8 cellular contexts compared by ENCODE assay signal in genomic region chr3:172490198-172490669, GRCh38. TPM values are rescaled to one million over a fixed set of nuclear protein-coding genes. Genes with fewer than 3 reads are reported as not detected.
DNase-seq lines count a peak whose midpoint lies in the region; ATAC-seq and TF ChIP-seq lines count a peak whose summit lies in the region.
"Not testable (repeated sequence)": the region's sequence is repeated elsewhere in the genome, so short reads cannot be mapped to it uniquely, and the experiment has no call there.

No MANE protein-coding gene starts in this region.

- H3K27ac Mint-ChIP-seq in activated CD8-positive, alpha-beta memory T cell treated with anti-CD3 and anti-CD28 coated beads, Interleukin-2, amount 10 ng/mL, durations not matched to agents 7 days and 5 days, result peak overlapping the region; percentile 84

- BruUV-seq in OCI-LY7 (replicated peaks; lab: Mats Ljungman, UMichigan), result not testable (repeated sequence)

- DNase-seq in KBM-7 (peak; percentile 76), OCI-LY7 (ENCODE audit: low spot score) (peak; percentile 70), right lobe of liver (peak; percentile 74 to 81 (median 77))
- peak; percentile 87 for DNase-seq in activated CD8-positive, alpha-beta memory T cell treated with anti-CD3 and anti-CD28 coated beads, Interleukin-2, amount 10 ng/mL, durations not matched to agents 7 days and 5 days
- peak; percentile 56 for DNase-seq in effector CD8-positive, alpha-beta T cell (lab: John Stamatoyannopoulos, UW)
- DNase-seq in stimulated activated CD4-positive, alpha-beta T cell treated with anti-CD3 and anti-CD28 coated beads, TNF-alpha, amount 100 ng/mL, for 1 hour (ENCODE audit: low read depth in 3 of 3, low spot score in 1 of 3), result peak; percentile 53 to 73 (median 62)

- POLR2A ChIA-PET in OCI-LY7 (lab: Charles Lee), result not testable (repeated sequence)

- not testable (repeated sequence) for H3K9me3 Mint-ChIP-seq in activated CD8-positive, alpha-beta memory T cell treated with anti-CD3 and anti-CD28 coated beads, Interleukin-2, amount 10 ng/mL, durations not matched to agents 7 days and 5 days (ENCODE audit: low read depth)

- H3K36me3 Mint-ChIP-seq in activated CD8-positive, alpha-beta memory T cell treated with anti-CD3 and anti-CD28 coated beads, Interleukin-2, amount 10 ng/mL, durations not matched to agents 7 days and 5 days, result peaks cover 17% of the 10 kb centered on the region

- H3K4me1 ChIP-seq in BLaER1 treated with 17β-estradiol and CSF1 and Interleukin-3, amounts not matched to agents 10 nM and 100 nM, result peaks cover 0 to 14% (median 0%) of the 10 kb centered on the region in 10 experiments; a peak in 7 of 20 replicates
- not testable (repeated sequence) for H3K4me1 ChIP-seq in OCI-LY7 (ENCODE audit: insufficient read depth, low read length, poor library complexity, severe bottlenecking); right lobe of liver

- H3K9me2 ChIP-seq in OCI-LY7 (ENCODE audit: insufficient read depth, low read length), result not testable (repeated sequence)

- not testable (repeated sequence) for H3K79me2 ChIP-seq in OCI-LY7 (ENCODE audit: insufficient read depth, low read depth, low read length)

- peaks cover 20% of the 10 kb centered on the region for H3K4me1 Mint-ChIP-seq in activated CD8-positive, alpha-beta memory T cell treated with anti-CD3 and anti-CD28 coated beads, Interleukin-2, amount 10 ng/mL, durations not matched to agents 7 days and 5 days

- CTCF ChIA-PET in OCI-LY7 (lab: Charles Lee; ENCODE audit: unreplicated experiment), result not testable (repeated sequence)
- CTCF ChIA-PET in activated CD8-positive, alpha-beta memory T cell treated with anti-CD3 and anti-CD28 coated beads, Interleukin-2, amount 10 ng/mL, durations not matched to agents 7 days and 5 days (lab: Charles Lee), result interaction anchor here (0.7 to 1.2 kb wide), 5 partner anchors 22 to 189 kb away, joined by 3 to 23 read pairs (median 3); no protein-coding TSS in a partner anchor

- TF ChIP-seq POLR2A in right lobe of liver (IDR thresholded peaks at IDR 0.05), result not testable (repeated sequence)

- ATAC-seq in GM19463 (IDR thresholded peaks at IDR 0.05; ENCODE audit: unreplicated experiment), result peak; percentile 78
- ATAC-seq in activated CD8-positive, alpha-beta memory T cell treated with anti-CD3 and anti-CD28 coated beads, Interleukin-2, amount 10 ng/mL, durations not matched to agents 7 days and 5 days, result peak; percentile 87
- ATAC-seq in right lobe of liver, result peak; percentile 89 to 98 (median 96)

- H3K27ac ChIP-seq in BLaER1 treated with 17β-estradiol and CSF1 and Interleukin-3, amounts not matched to agents 10 nM and 100 nM, result peak overlapping the region in 6 of 11 experiments; percentile 21 to 54 (median 32); a peak in 6 of 22 replicates
- not testable (repeated sequence) for H3K27ac ChIP-seq in OCI-LY7 (ENCODE audit: low read depth, low read length, poor library complexity, severe bottlenecking); right lobe of liver

- not testable (repeated sequence) for H3K4me3 ChIP-seq in BLaER1 treated with 17β-estradiol and CSF1 and Interleukin-3, amounts not matched to agents 10 nM and 100 nM; OCI-LY7 (ENCODE audit: low read depth, low read length, poor library complexity, severe bottlenecking); right lobe of liver

- intact Hi-C loops in OCI-LY7 (cut with micrococcal nuclease; ENCODE audit: unreplicated experiment) (loop anchor here (1.0 to 2.0 kb wide), 2 partner anchors 107 to 177 kb away; no protein-coding TSS in a partner anchor), right lobe of liver (cut with DNase I) (loop anchor here in 1 of 2 donors (10.0 kb wide), 1 partner anchor 115 kb away; no protein-coding TSS in a partner anchor)

- WGBS in right lobe of liver (ENCODE audit: insufficient coverage, low coverage, low lambda C conversion rate, missing lambda C conversion rate), result 11% methylated on average over 4 of the region's 4 CpGs

- not testable (repeated sequence) for H3K9ac ChIP-seq in BLaER1 treated with 17β-estradiol and CSF1 and Interleukin-3, amounts not matched to agents 10 nM and 100 nM

- not testable (repeated sequence) for H3K4me3 Mint-ChIP-seq in activated CD8-positive, alpha-beta memory T cell treated with anti-CD3 and anti-CD28 coated beads, Interleukin-2, amount 10 ng/mL, durations not matched to agents 7 days and 5 days

- in situ Hi-C loops in KBM-7 (cut with MboI; ENCODE audit: low pct_unique_long_range_greater_than_20kb, low sequenced_read_pairs), result not testable (repeated sequence)

- not testable (repeated sequence) for H4K20me1 ChIP-seq in BLaER1 treated with 17β-estradiol and CSF1 and Interleukin-3, amounts not matched to agents 10 nM and 100 nM; OCI-LY7 (ENCODE audit: insufficient read depth, low read length)

- H2AFZ ChIP-seq in OCI-LY7 (ENCODE audit: low read length), result not testable (repeated sequence)

- H3K9me3 ChIP-seq in BLaER1 treated with 17β-estradiol and CSF1 and Interleukin-3, amounts not matched to agents 10 nM and 100 nM (replicated peaks in 1 of 11); OCI-LY7 (ENCODE audit: low read length); right lobe of liver: not testable (repeated sequence)

- H3K4me2 ChIP-seq in BLaER1 treated with 17β-estradiol and CSF1 and Interleukin-3, amounts not matched to agents 10 nM and 100 nM, result peak overlapping the region in 2 of 11 experiments; percentile 12 to 38; a peak in 1 of 22 replicates
- not testable (repeated sequence) for H3K4me2 ChIP-seq in OCI-LY7 (ENCODE audit: low read length)

- H3K36me3 ChIP-seq in BLaER1 treated with 17β-estradiol and CSF1 and Interleukin-3, amounts not matched to agents 10 nM and 100 nM; OCI-LY7 (ENCODE audit: insufficient read depth, low read length); right lobe of liver: not testable (repeated sequence)

- TF ChIP-seq CTCF in OCI-LY7 (conservative IDR thresholded peaks at IDR 0.05; ENCODE audit: low read length) (peak; percentile 85), right lobe of liver (IDR thresholded peaks at IDR 0.05) (peak; percentile 80 to 91 (median 82))

- H3K27me3 ChIP-seq in BLaER1 treated with 17β-estradiol and CSF1 and Interleukin-3, amounts not matched to agents 10 nM and 100 nM; right lobe of liver: not testable (repeated sequence)

- peaks cover 15% of the 10 kb centered on the region for H3K27me3 Mint-ChIP-seq in activated CD8-positive, alpha-beta memory T cell treated with anti-CD3 and anti-CD28 coated beads, Interleukin-2, amount 10 ng/mL, durations not matched to agents 7 days and 5 days

RNA-seq across cellular contexts. Expression of gene TNFSF10, which starts 33.0 kb away (rescaled TPM):
- total RNA-seq in OCI-LY7 (2014; rRNA removed; shearing (Covaris generic)), result 3.5 and 5.1 TPM in 2 replicates
- total RNA-seq in OCI-LY7 (2022) (5.2 and 6.8 TPM in 2 replicates), right lobe of liver (10 to 100 TPM; 12.9 to 57.6 (median 40.0) TPM)
- total RNA-seq in activated CD8-positive, alpha-beta memory T cell treated with anti-CD3 and anti-CD28 coated beads, Interleukin-2, amount 10 ng/mL, durations not matched to agents 7 days and 5 days, result 100 to 1,000 TPM; 144 to 256 TPM

RNA-seq across cellular contexts. Expression of gene GHSR, which starts 42.0 kb away (rescaled TPM):
- total RNA-seq in OCI-LY7 (2014; rRNA removed; shearing (Covaris generic)), result not detected in 2 replicates
- total RNA-seq in OCI-LY7 (2022), result not detected in 2 replicates
- not detected for total RNA-seq in activated CD8-positive, alpha-beta memory T cell treated with anti-CD3 and anti-CD28 coated beads, Interleukin-2, amount 10 ng/mL, durations not matched to agents 7 days and 5 days
- total RNA-seq in right lobe of liver, result not detected
